14 cellular contexts compared by ENCODE assay signal in genomic region chr13:27036236-27036981, GRCh38.
DNase-seq lines count a peak whose midpoint lies in the region; ATAC-seq and TF ChIP-seq lines count a peak whose summit lies in the region.
"Had no signal": no experiment of that assay in that cellular context is flagged by ENCODE, and none has a peak within 500 bp of the region (broad histone marks: within the 10 kb centered on the region; RNA-seq: fewer than 3 reads in every experiment).

No MANE protein-coding gene starts in this region.

- no peak overlapping the region for H2AFZ ChIP-seq in fibroblast of lung (ENCODE audit: low read length)

- ATAC-seq in omental fat pad (ENCODE audit: low FRiP score), result peak; percentile 47
- ATAC-seq in psoas muscle, result no peak
- no peak for ATAC-seq in HG03196 (IDR thresholded peaks at IDR 0.05; ENCODE audit: unreplicated experiment)

- H3K27me3 ChIP-seq in fibroblast of lung (ENCODE audit: control insufficient read depth, insufficient read depth, low read length) (no peaks in the 10 kb centered on the region), psoas muscle (ENCODE audit: insufficient read depth in 3 of 3, low read length in 2 of 3) (peaks cover 0 to 6% (median 0%) of the 10 kb centered on the region in 3 donors)
- H3K27me3 ChIP-seq: right atrium auricular region had no signal

- peaks cover 29% of the 10 kb centered on the region for H3K27me3 Mint-ChIP-seq in activated CD4-positive, alpha-beta memory T cell treated with anti-CD3 and anti-CD28 coated beads for 36 hours

- H3K9ac ChIP-seq in fibroblast of lung (ENCODE audit: insufficient read depth, low read length), result no peak overlapping the region

- peaks cover 17% of the 10 kb centered on the region for H3K4me1 ChIP-seq in fibroblast of lung (ENCODE audit: control insufficient read depth, extremely low read depth, insufficient read depth, low read length)
- no peaks in the 10 kb centered on the region for H3K4me1 ChIP-seq in psoas muscle

- H3K4me2 ChIP-seq in fibroblast of lung (ENCODE audit: extremely low read depth, insufficient read depth, low read length), result peak overlapping the region; percentile 56

- H3K36me3 ChIP-seq in fibroblast of lung (ENCODE audit: control insufficient read depth, insufficient read depth, low read length) (no peaks in the 10 kb centered on the region), psoas muscle (ENCODE audit: insufficient read depth in 1 of 2, low read depth in 1 of 2) (no peaks in the 10 kb centered on the region)
- H3K36me3 ChIP-seq: right atrium auricular region had no signal

- CTCF ChIA-PET in GM10248 (lab: Yijun Ruan, JAX), result interaction anchor here (1.0 to 1.3 kb wide), 3 partner anchors 29 to 792 kb away, joined by 3 read pairs; no protein-coding TSS in a partner anchor
- CTCF ChIA-PET in activated CD4-positive, alpha-beta memory T cell treated with anti-CD3 and anti-CD28 coated beads for 36 hours (lab: Charles Lee), result no interaction called here

- intact Hi-C loops in psoas muscle (cut with DNase I), result no loop called here
- intact Hi-C loops in activated CD4-positive, alpha-beta memory T cell treated with anti-CD3 and anti-CD28 coated beads for 36 hours (cut with micrococcal nuclease), result no loop called here

- WGBS in psoas muscle, 3 donors, result 53 to 56% (median 54%) methylated on average over 8 of the region's 8 CpGs

- no peaks in the 10 kb centered on the region for H3K79me2 ChIP-seq in fibroblast of lung (ENCODE audit: control insufficient read depth, insufficient read depth, low read length)

- peaks cover 5% of the 10 kb centered on the region for H3K4me1 Mint-ChIP-seq in activated CD4-positive, alpha-beta memory T cell treated with anti-CD3 and anti-CD28 coated beads for 36 hours (ENCODE audit: low read depth)

- POLR2A ChIA-PET in GM10248 (lab: Yijun Ruan, JAX), result no interaction called here
- POLR2A ChIA-PET in activated CD4-positive, alpha-beta memory T cell treated with anti-CD3 and anti-CD28 coated beads for 36 hours (lab: Charles Lee), result no interaction called here

- no peak for TF ChIP-seq CTCF in fibroblast of lung (conservative IDR thresholded peaks at IDR 0.05 in 1 of 2, IDR thresholded peaks at IDR 0.05 in 1 of 2; ENCODE audit: low read depth in 1 of 2, low read length in 2 of 2)
- no peak for TF ChIP-seq CTCF in omental fat pad (IDR thresholded peaks at IDR 0.05)
- TF ChIP-seq CTCF in GM10248 (IDR thresholded peaks at IDR 0.05; ENCODE audit: control extremely low read depth, extremely low read depth, low read depth, missing control alignments), result no peak
- no peak for TF ChIP-seq CTCF in psoas muscle (IDR thresholded peaks at IDR 0.05)

- H3K27ac ChIP-seq in fibroblast of lung (ENCODE audit: insufficient read depth, low read length), result peak overlapping the region; percentile 30
- no peak overlapping the region for H3K27ac ChIP-seq in psoas muscle
- H3K27ac ChIP-seq: epithelial cell of prostate, right atrium auricular region had no signal

- H3K9me3 ChIP-seq in fibroblast of lung (ENCODE audit: control insufficient read depth, insufficient read depth, low read depth, low read length) (no peaks in the 10 kb centered on the region), psoas muscle (no peaks in the 10 kb centered on the region)
- H3K9me3 ChIP-seq: right atrium auricular region had no signal

- H3K4me3 Mint-ChIP-seq in activated CD4-positive, alpha-beta memory T cell treated with anti-CD3 and anti-CD28 coated beads for 36 hours, result no peak overlapping the region
- H3K4me3 Mint-ChIP-seq: CD4-positive, alpha-beta memory T cell had no signal

- no peak overlapping the region for H3K27ac Mint-ChIP-seq in activated CD4-positive, alpha-beta memory T cell treated with anti-CD3 and anti-CD28 coated beads for 36 hours
- H3K27ac Mint-ChIP-seq: CD4-positive, alpha-beta memory T cell had no signal

- H3K4me3 ChIP-seq in fibroblast of lung (replicated peaks in 1 of 4; ENCODE audit: control extremely low read depth in 1 of 4, insufficient read depth in 1 of 4, low read depth in 3 of 4, low read length in 4 of 4) (no peak overlapping the region), psoas muscle (no peak overlapping the region)
- H3K4me3 ChIP-seq: right atrium auricular region had no signal

- no peaks in the 10 kb centered on the region for H3K36me3 Mint-ChIP-seq in activated CD4-positive, alpha-beta memory T cell treated with anti-CD3 and anti-CD28 coated beads for 36 hours
- H3K36me3 Mint-ChIP-seq: CD4-positive, alpha-beta memory T cell had no signal

- no peaks in the 10 kb centered on the region for H3K9me3 Mint-ChIP-seq in activated CD4-positive, alpha-beta memory T cell treated with anti-CD3 and anti-CD28 coated beads for 36 hours

- DNase-seq in EH (ENCODE audit: low read depth), result peak; percentile 31
- DNase-seq in RKO (ENCODE audit: low spot score), result peak; percentile 34
- DNase-seq in fibroblast of lung (ENCODE audit: low read depth in 2 of 2), result peak in 1 of 2 donors; percentile 47
- no peak for DNase-seq in omental fat pad (ENCODE audit: low spot score)
- DNase-seq in GM10248 (ENCODE audit: extremely low spot score), result no peak
- no peak for DNase-seq in psoas muscle
- DNase-seq in activated CD4-positive, alpha-beta memory T cell treated with anti-CD3 and anti-CD28 coated beads for 36 hours, result no peak
- DNase-seq: activated CD4-positive, alpha-beta T cell treated with anti-CD3 and anti-CD28 coated beads, Interleukin-2, amount 50 U/mL, for 48 hours; CD4-positive, alpha-beta memory T cell; central memory CD4-positive, alpha-beta T cell; NCI-H2171 treated with DMSO at 0.1 percent for 48 hours had no signal

- H4K20me1 ChIP-seq in fibroblast of lung (ENCODE audit: control insufficient read depth, extremely low read depth, insufficient read depth, low read length), result no peaks in the 10 kb centered on the region

Comparison
In these comparisons a context has a peak if more than half of its experiments do, and no peak if none do; other contexts are left out.
1. DNase-seq: peak in EH (single experiment) and RKO (single experiment); none in omental fat pad (single experiment), GM10248 (single experiment), psoas muscle (0 of 2) and activated CD4-positive, alpha-beta memory T cell treated with anti-CD3 and anti-CD28 coated beads for 36 hours (single experiment).